26 cellular contexts compared by ENCODE assay signal in the genomic region with DNA sequence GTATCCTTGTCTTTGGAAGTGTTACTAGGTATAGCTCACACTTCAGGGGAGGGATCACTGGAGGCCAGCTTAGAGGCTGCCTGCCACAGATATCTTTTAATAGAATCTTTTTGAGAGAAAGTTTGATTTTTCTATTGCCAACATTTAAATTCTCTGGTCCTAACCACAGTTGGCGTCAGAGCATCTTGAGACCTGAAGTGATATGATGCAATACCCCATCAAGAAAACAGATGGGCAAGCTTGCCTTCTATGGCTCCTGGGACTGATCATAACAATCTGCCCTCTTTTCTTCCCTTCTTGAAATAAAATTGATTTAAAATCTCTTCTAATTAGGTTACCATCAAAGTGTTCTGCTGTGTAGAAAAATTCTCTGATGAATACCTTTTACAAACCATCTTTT.
"Had no signal": no experiment of that assay in that cellular context is flagged by ENCODE, and none has a peak within 500 bp of the region (broad histone marks: within the 10 kb centered on the region; RNA-seq: fewer than 3 reads in every experiment).

No MANE protein-coding gene starts in this region.

- H3K27me3 ChIP-seq: breast epithelium, Peyer's patch, SJCRH30 had no signal

- ATAC-seq: activated CD8-positive, alpha-beta T cell treated with anti-CD3 and anti-CD28 coated beads, Interleukin-2, amount 10 ng/mL, durations not matched to agents 7 days and 5 days; WTC11 had no signal

- H3K27ac ChIP-seq: breast epithelium, Peyer's patch, RWPE1, SJCRH30 had no signal

- H3K9me3 ChIP-seq: Peyer's patch, SK-N-SH had no signal

- DNase-seq: activated CD4-positive, alpha-beta T cell treated with anti-CD3 and anti-CD28 coated beads for 48 hours; activated CD4-positive, alpha-beta T cell treated with anti-CD3 and anti-CD28 coated beads, Interleukin-2, amount 50 U/mL, for 4 hours; activated CD4-positive, CD25-positive, alpha-beta regulatory T cell treated with anti-CD3 and anti-CD28 coated beads, Interleukin-2, amount 50 U/mL, for 72 hours; activated CD8-positive, alpha-beta memory T cell treated with anti-CD3 and anti-CD28 coated beads, Interleukin-2, amount 50 U/mL, for 48 hours; activated CD8-positive, alpha-beta T cell treated with anti-CD3 and anti-CD28 coated beads, Interleukin-2, amount 10 ng/mL, durations not matched to agents 7 days and 5 days; activated naive CD4-positive, alpha-beta T cell treated with anti-CD3 and anti-CD28 coated beads, Interleukin-2, amount 50 U/mL, for 16 hours; activated naive CD8-positive, alpha-beta T cell treated with anti-CD3 and anti-CD28 coated beads, Interleukin-2, amount 10 ng/mL, durations not matched to agents 7 days and 5 days; activated T-cell treated with anti-CD3 and anti-CD28 coated beads, Interleukin-2, amount 50 U/mL, for 1 hour; aorta; Karpas-422; MM.1S; NCI-H1105; NCI-H1436; NCI-H1694 treated with DMSO at 0.1 percent for 48 hours; NCI-H2029 treated with DMSO at 0.1 percent for 48 hours; NCI-H226; NCI-H526 treated with DMSO at 0.1 percent for 48 hours; NCI-H82; NK-92 treated with Interleukin-12 subunit alpha and Interleukin-12 subunit beta, amount 100 ng/mL, for 24 hours; Peyer's patch; Right ventricle myocardium superior; SJCRH30; SK-N-SH had no signal

- H3K4me1 ChIP-seq: breast epithelium, Peyer's patch, SJCRH30 had no signal

- H3K4me2 ChIP-seq: SK-N-SH had no signal

- H3K9ac ChIP-seq: SK-N-SH had no signal

- H3K36me3 ChIP-seq: Peyer's patch, SJCRH30 had no signal

- H3K4me3 ChIP-seq: breast epithelium, Peyer's patch, SJCRH30 had no signal
